1 cellular context compared by ENCODE assay signal in the genomic region with DNA sequence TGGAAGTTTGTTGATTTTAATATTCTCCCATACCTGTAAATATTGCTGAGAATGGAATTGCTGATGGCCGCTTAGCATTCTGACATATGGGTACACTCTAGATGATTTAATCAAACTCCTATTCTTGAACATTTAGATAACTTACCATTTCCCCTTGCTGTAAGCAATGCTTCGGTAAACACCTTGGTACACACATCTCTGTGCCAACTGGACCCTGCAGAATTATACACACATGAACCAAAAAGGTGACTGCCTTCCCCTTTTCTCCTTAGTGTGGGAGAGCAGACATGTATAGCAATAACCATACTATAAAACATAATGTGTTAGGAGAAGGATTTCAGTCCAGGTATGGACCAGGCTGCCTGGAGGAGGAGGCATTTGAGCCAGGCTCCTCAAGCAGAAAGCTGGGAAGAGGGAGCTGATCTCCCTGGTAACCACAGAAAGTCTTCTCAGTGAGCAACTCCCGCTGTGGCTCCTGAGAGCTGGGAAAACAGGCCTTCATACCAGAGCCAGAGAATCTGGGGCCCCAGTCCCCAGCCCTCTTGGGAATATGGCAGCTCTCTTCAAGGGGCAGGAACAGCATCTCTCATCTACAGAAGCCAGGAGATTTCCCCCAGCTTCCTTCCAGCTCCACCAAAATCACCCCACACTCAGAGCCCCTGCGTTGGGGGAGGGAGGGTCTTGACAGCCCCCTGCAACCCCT.
TF ChIP-seq lines count a peak whose summit lies in the region.

No MANE protein-coding gene starts in this region.

TF ChIP-seq in liver, 16 proteins besides CTCF, POLR2A, EP300 and RAD21 (continued from another document):
- TF ChIP-seq, protein P1, sequence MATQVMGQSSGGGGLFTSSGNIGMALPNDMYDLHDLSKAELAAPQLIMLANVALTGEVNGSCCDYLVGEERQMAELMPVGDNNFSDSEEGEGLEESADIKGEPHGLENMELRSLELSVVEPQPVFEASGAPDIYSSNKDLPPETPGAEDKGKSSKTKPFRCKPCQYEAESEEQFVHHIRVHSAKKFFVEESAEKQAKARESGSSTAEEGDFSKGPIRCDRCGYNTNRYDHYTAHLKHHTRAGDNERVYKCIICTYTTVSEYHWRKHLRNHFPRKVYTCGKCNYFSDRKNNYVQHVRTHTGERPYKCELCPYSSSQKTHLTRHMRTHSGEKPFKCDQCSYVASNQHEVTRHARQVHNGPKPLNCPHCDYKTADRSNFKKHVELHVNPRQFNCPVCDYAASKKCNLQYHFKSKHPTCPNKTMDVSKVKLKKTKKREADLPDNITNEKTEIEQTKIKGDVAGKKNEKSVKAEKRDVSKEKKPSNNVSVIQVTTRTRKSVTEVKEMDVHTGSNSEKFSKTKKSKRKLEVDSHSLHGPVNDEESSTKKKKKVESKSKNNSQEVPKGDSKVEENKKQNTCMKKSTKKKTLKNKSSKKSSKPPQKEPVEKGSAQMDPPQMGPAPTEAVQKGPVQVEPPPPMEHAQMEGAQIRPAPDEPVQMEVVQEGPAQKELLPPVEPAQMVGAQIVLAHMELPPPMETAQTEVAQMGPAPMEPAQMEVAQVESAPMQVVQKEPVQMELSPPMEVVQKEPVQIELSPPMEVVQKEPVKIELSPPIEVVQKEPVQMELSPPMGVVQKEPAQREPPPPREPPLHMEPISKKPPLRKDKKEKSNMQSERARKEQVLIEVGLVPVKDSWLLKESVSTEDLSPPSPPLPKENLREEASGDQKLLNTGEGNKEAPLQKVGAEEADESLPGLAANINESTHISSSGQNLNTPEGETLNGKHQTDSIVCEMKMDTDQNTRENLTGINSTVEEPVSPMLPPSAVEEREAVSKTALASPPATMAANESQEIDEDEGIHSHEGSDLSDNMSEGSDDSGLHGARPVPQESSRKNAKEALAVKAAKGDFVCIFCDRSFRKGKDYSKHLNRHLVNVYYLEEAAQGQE (IDR thresholded peaks at IDR 0.05) = no peak
- TF ChIP-seq GABPA (IDR thresholded peaks at IDR 0.05 in 1 of 2, conservative IDR thresholded peaks at IDR 0.05 in 1 of 2) = no peak
- no peak for TF ChIP-seq FOXA2 (IDR thresholded peaks at IDR 0.05)
- no peak for TF ChIP-seq NR2F2 (IDR thresholded peaks at IDR 0.05)
- no peak for TF ChIP-seq TAF1 (conservative IDR thresholded peaks at IDR 0.05)
- no peak for TF ChIP-seq ATF3 (IDR thresholded peaks at IDR 0.05)
- no peak for TF ChIP-seq EGR1 (IDR thresholded peaks at IDR 0.05; ENCODE audit: low read depth in 2 of 2)
- no peak for TF ChIP-seq RXRA (IDR thresholded peaks at IDR 0.05)
- no peak for TF ChIP-seq HNF4A (conservative IDR thresholded peaks at IDR 0.05)
- TF ChIP-seq FOXA1 (IDR thresholded peaks at IDR 0.05) = no peak
